Comparison of ENCODE assay signal across 18 cellular contexts in the genomic region with DNA sequence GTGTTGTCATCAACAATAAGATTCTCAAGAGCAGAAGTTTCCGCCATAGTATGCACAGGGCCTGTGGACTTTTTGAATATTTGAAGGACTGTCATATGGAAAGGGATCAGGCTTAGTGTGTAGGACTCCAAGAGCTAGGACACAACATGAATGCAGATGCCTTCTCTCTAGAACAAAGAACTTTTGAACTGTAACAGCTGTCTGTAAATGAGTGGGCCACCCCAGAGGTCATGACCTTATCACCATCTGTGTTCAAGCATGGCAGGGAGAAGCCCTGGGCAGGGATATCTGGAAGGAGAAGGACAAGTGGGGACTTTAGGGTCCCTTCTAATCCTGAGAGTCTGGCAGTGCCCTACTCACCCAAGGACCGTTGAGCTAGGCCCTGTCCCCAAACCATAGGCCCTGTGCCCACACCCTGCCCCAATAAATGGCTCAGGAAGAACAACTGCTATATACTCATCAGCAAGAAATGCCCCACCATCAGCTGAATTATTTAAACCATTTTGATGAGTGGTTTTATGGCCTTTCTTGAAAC.
"Had no signal": no experiment of that assay in that cellular context is flagged by ENCODE, and none has a peak within 500 bp of the region (broad histone marks: within the 10 kb centered on the region; RNA-seq: fewer than 3 reads in every experiment).

No MANE protein-coding gene starts in this region.

- ATAC-seq: heart left ventricle; left colon; left ventricle myocardium superior; mucosa of descending colon; stimulated activated naive CD8-positive, alpha-beta T cell treated with anti-CD3 and anti-CD28 coated beads, Interleukin-15, Interleukin-2, amounts not matched to agents 100 U/mL and 50 U/mL, for 24 hours had no signal

- DNase-seq: colonic mucosa; dermis blood vessel endothelial cell; erythroblast; foreskin melanocyte; heart left ventricle; hippocampal formation; left colon; left ventricle myocardium superior; mucosa of descending colon; occipital lobe; sigmoid colon; small intestine; stimulated activated CD4-positive, alpha-beta T cell treated with anti-CD3 and anti-CD28 coated beads, Interleukin-12 subunit alpha, Interleukin-12 subunit beta, amount 100 ng/mL, for 4 hours; stimulated activated CD4-positive, alpha-beta T cell treated with anti-CD3 and anti-CD28 coated beads, Interleukin-2, amount 100 ng/mL, for 48 hours; stimulated activated naive CD8-positive, alpha-beta T cell treated with anti-CD3 and anti-CD28 coated beads, Interleukin-15, Interleukin-2, amounts not matched to agents 100 U/mL and 50 U/mL, for 24 hours; tibial artery; upper lobe of left lung; uterus had no signal
